In the genomic region with DNA sequence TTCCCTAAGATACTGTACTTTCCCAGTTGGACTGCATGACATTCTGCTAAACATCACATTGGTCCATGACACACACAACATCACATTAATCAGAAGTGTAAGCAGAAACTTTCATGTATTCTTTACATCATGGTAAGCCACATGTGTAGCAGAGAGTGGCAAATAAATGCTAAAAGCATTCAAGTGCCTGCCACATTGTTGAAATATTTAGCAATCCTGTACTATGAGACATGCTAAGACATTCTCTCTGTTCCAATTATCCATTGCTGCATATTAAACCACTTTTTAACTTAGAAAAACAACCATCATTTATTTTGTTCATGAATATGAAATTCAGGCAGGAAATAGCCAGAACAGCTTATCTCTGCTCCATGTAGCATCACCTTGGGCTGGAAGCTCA, we compare ENCODE assay signal across 1 cellular context.
TF ChIP-seq lines count a peak whose summit lies in the region.

No MANE protein-coding gene starts in this region.

TF ChIP-seq in SK-N-SH treated with all-trans-retinoic acid at 6 μM for 48 hours, 23 proteins besides CTCF, POLR2A, EP300 and RAD21 (continued from another document):
- TF ChIP-seq POU6F1 (CRISPR knock-in tag; IDR thresholded peaks at IDR 0.05; ENCODE audit: borderline replicate concordance, low read depth) = no peak
- TF ChIP-seq ISL1 (CRISPR knock-in tag; IDR thresholded peaks at IDR 0.05) = no peak
- TF ChIP-seq GLIS3 (CRISPR knock-in tag; IDR thresholded peaks at IDR 0.05) = no peak
- no peak for TF ChIP-seq ZC3H10 (CRISPR knock-in tag; IDR thresholded peaks at IDR 0.05)
- no peak for TF ChIP-seq ZNF70 (CRISPR knock-in tag; IDR thresholded peaks at IDR 0.05)
- no peak for TF ChIP-seq ZFP3 (CRISPR knock-in tag; IDR thresholded peaks at IDR 0.05)
- TF ChIP-seq, protein P1, sequence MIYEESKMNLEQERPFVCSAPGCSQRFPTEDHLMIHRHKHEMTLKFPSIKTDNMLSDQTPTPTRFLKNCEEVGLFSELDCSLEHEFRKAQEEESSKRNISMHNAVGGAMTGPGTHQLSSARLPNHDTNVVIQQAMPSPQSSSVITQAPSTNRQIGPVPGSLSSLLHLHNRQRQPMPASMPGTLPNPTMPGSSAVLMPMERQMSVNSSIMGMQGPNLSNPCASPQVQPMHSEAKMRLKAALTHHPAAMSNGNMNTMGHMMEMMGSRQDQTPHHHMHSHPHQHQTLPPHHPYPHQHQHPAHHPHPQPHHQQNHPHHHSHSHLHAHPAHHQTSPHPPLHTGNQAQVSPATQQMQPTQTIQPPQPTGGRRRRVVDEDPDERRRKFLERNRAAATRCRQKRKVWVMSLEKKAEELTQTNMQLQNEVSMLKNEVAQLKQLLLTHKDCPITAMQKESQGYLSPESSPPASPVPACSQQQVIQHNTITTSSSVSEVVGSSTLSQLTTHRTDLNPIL (CRISPR knock-in tag; IDR thresholded peaks at IDR 0.05; ENCODE audit: low read depth) = no peak
- TF ChIP-seq ZNF8 (CRISPR knock-in tag; IDR thresholded peaks at IDR 0.05) = no peak
- no peak for TF ChIP-seq TCF4 (CRISPR knock-in tag; IDR thresholded peaks at IDR 0.05; ENCODE audit: borderline replicate concordance)
- no peak for TF ChIP-seq RARB (CRISPR knock-in tag; IDR thresholded peaks at IDR 0.05)
